In the genomic region with DNA sequence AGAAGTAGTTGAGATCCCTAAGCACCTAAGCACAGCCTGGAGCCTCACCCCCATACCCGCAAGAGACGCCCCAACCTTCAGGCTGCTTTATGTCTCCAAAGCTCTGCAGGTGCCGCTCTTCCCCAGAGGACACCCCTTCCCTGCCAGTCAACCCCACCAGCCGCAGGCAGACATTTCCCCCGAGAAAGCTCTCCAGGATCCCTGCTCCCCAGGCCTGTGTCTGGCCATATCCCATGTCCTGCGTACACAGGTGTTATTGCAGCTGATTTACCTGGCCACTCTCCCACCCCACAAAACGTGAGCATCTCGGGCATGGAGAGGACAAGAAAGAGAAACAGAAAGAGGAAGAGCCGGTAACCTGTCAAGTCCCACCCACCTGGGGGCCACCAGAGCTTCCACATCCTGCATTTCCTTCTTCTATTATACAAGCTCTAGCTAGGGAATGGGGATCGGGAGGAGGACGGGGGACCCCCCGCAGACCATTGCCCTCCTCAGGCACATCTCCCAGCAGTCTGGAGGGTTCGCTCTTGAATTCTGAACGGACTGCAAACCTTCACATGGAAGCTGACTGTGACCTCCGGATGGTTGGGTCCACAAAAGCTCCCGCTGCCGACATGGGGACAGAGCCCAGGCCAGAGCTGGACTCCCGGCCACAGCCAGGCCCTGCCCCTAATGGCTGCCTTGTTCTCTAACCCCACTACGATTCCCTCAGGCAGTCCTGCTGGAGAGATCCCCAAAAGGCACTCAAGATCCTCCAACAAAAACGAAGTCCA, we compare ENCODE assay signal across 9 cellular contexts. TPM values are rescaled to one million over a fixed set of nuclear protein-coding genes. Genes with fewer than 3 reads are reported as not detected.
DNase-seq lines count a peak whose midpoint lies in the region; FAIRE-seq and TF ChIP-seq lines count a peak whose summit lies in the region.
"Had no signal": no experiment of that assay in that cellular context is flagged by ENCODE, and none has a peak within 500 bp of the region (broad histone marks: within the 10 kb centered on the region; RNA-seq: fewer than 3 reads in every experiment).

No MANE protein-coding gene starts in this region.

- peak overlapping the region; percentile 51 for H4K5ac ChIP-seq in H1 (ENCODE audit: insufficient read length, low read depth, low read length)

- no peak overlapping the region for H4K8ac ChIP-seq in H1 (ENCODE audit: extremely low read depth, insufficient read depth, low read length)

- no peak for TF ChIP-seq EP300 in H1 (IDR thresholded peaks at IDR 0.05; ENCODE audit: borderline replicate concordance in 1 of 2, low read depth in 2 of 2, low read length in 2 of 2)

- H2AFZ ChIP-seq in H1 (ENCODE audit: low read length) = no peak overlapping the region

- H3K9ac ChIP-seq in H1 (replicated peaks in 1 of 4; ENCODE audit: extremely low read depth in 1 of 4, low read depth in 3 of 4, low read length in 3 of 4) = no peak overlapping the region

- 0 out of 4 replicates have a peak overlapping the region, but pooled peaks of 1 of the 2 experiments have one; percentile 21 for H3K4me2 ChIP-seq in H1 (ENCODE audit: insufficient read depth in 1 of 2, low read depth in 2 of 2, low read length in 2 of 2)

- H3K27ac ChIP-seq in H1 (ENCODE audit: low read depth, low read length) = no peak overlapping the region; the same call in 1 of the 2 replicates
- H3K27ac ChIP-seq in vagina = no peak overlapping the region

- H3K56ac ChIP-seq in H1 (replicated peaks; ENCODE audit: insufficient read length, low read depth, low read length) = no peak overlapping the region

- POLR2A ChIA-PET in H1 (lab: Charles Lee; ENCODE audit: partially characterized antibody) = interaction anchor here (0.7 to 8.0 kb wide), 2 partner anchors 16 to 18 kb away, joined by 3 to 56 read pairs; a partner anchor contains a TSS

- FAIRE-seq in H1 (lab: Jason Lieb, UNC) = no peak

- H3K79me2 ChIP-seq in H1 (ENCODE audit: control insufficient read depth in 1 of 2, insufficient read depth in 2 of 2, low read length in 2 of 2) = peaks cover 30 to 92% of the 10 kb centered on the region in 2 experiments

- 0 out of 2 replicates have a peak overlapping the region, but pooled peaks have one; percentile 64 for H2BK20ac ChIP-seq in H1 (ENCODE audit: low read length)

- intact Hi-C loops in vagina (cut with DNase I) = no loop called here

- H3K4me3 ChIP-seq in H1 (ENCODE audit: extremely low read depth in 1 of 4, insufficient read depth in 2 of 4, low read depth in 3 of 4, low read length in 4 of 4) (no peak overlapping the region), vagina (peak overlapping the region in 1 of 2 donors; percentile 15)
- H3K4me3 ChIP-seq: MG63 had no signal

- H3K18ac ChIP-seq in H1 (ENCODE audit: extremely low read depth, low read length) = peak overlapping the region; percentile 67; the same call in 1 of the 2 replicates

- no peak overlapping the region for H2BK120ac ChIP-seq in H1 (replicated peaks; ENCODE audit: low read depth, low read length)

- H3K9me3 ChIP-seq in H1 (ENCODE audit: insufficient read depth in 2 of 2, low read depth in 1 of 2, low read length in 1 of 2) = no peaks in the 10 kb centered on the region
- H3K9me3 ChIP-seq in vagina = no peaks in the 10 kb centered on the region
- H3K9me3 ChIP-seq: MG63 had no signal

- H3K14ac ChIP-seq in H1 (ENCODE audit: insufficient read length) = no peak overlapping the region

- no peak for TF ChIP-seq POLR2A in H1 (IDR thresholded peaks at IDR 0.05; ENCODE audit: control extremely low read depth in 1 of 2, low read depth in 2 of 2, low read length in 2 of 2)
- no peak for TF ChIP-seq POLR2A in vagina (IDR thresholded peaks at IDR 0.05)

- peak overlapping the region; percentile 39; the same call in 1 of the 2 replicates for H2BK12ac ChIP-seq in H1 (ENCODE audit: low read depth, low read length)

- no peak for TF ChIP-seq RAD21 in H1 (IDR thresholded peaks at IDR 0.05 in 1 of 2, conservative IDR thresholded peaks at IDR 0.05 in 1 of 2; ENCODE audit: low read depth in 2 of 2, low read length in 2 of 2)

- no peak overlapping the region for H3K4ac ChIP-seq in H1 (replicated peaks; ENCODE audit: insufficient read length, low read depth, low read length)

- TF ChIP-seq CTCF in H1 (IDR thresholded peaks at IDR 0.05; ENCODE audit: control extremely low read depth in 1 of 3, insufficient read depth in 1 of 3, low read depth in 1 of 3, low read length in 3 of 3) (peak in 1 of 3 experiments; percentile 10; a peak in 1 of 4 replicates), vagina (IDR thresholded peaks at IDR 0.05) (no peak)

- CTCF ChIA-PET in H1 (lab: Charles Lee; ENCODE audit: partially characterized antibody) = interaction anchor here (0.8 to 6.7 kb wide), 10 partner anchors 14 to 77 kb away, joined by 3 to 31 read pairs (median 4); a partner anchor contains a TSS

- peaks cover 2% of the 10 kb centered on the region; the same call in 1 of the 2 replicates for H3K23me2 ChIP-seq in H1 (ENCODE audit: low read depth, low read length)

- peaks cover 25% of the 10 kb centered on the region for H3K79me1 ChIP-seq in H1 (ENCODE audit: low read depth, low read length)

- WGBS in H1 (ENCODE audit: extremely low coverage in 1 of 2, insufficient coverage in 1 of 2, insufficient read length in 1 of 2, insufficient replicate concordance in 2 of 2, low coverage in 1 of 2, low lambda C conversion rate in 2 of 2, missing lambda C conversion rate in 1 of 2), 2 experiments = 73% methylated on average over 18 of the region's 20 CpGs; no CpG with 5 or more reads in 1 of the 2 experiments

- no peak overlapping the region for H4K91ac ChIP-seq in H1 (replicated peaks; ENCODE audit: insufficient read length, low read length)

- H4K20me1 ChIP-seq in H1 (replicated peaks in 1 of 2; ENCODE audit: control insufficient read depth in 1 of 2, insufficient read depth in 2 of 2, low read length in 2 of 2) = peaks cover 4 to 9% of the 10 kb centered on the region in 2 experiments

- H2AK5ac ChIP-seq in H1 (ENCODE audit: low read depth, low read length) = no peak overlapping the region

- peak overlapping the region; percentile 80 for H2BK5ac ChIP-seq in H1 (ENCODE audit: low read depth, low read length)

- H3K36me3 ChIP-seq in H1 (ENCODE audit: control insufficient read depth in 2 of 4, insufficient read depth in 4 of 4, low read length in 3 of 4) = no peaks in the 10 kb centered on the region
- H3K36me3 ChIP-seq in vagina = no peaks in the 10 kb centered on the region
- H3K36me3 ChIP-seq: MG63 had no signal

- H2BK15ac ChIP-seq in H1 (ENCODE audit: low read length) = 0 out of 2 replicates have a peak overlapping the region, but pooled peaks have one; percentile 81

- peak; percentile 48 for DNase-seq in stimulated activated CD4-positive, alpha-beta T cell treated with anti-CD3 and anti-CD28 coated beads, Interleukin-15, amount 100 ng/mL, for 24 hours
- no peak for DNase-seq in stimulated activated CD4-positive, alpha-beta T cell treated with anti-CD3 and anti-CD28 coated beads, Interleukin-1b, Interleukin-23, amount 100 ng/mL, for 48 hours
- peak; percentile 45 for DNase-seq in NCI-H69 (lab: John Stamatoyannopoulos, UW)
- peak in 1 of 2 experiments; percentile 55 for DNase-seq in H1 (ENCODE audit: low read depth in 1 of 2, low spot score in 2 of 2)
- no peak for DNase-seq in nucleus accumbens (lab: John Stamatoyannopoulos, UW)
- no peak for DNase-seq in vagina (ENCODE audit: extremely low spot score in 2 of 2)
- no peak for DNase-seq in H4 (ENCODE audit: low spot score)
- no peak for DNase-seq in OCI-M1 (lab: John Stamatoyannopoulos, UW)
- DNase-seq: MG63 had no signal

- H3K23ac ChIP-seq in H1 (ENCODE audit: insufficient read length) = no peak overlapping the region

- H3K27me3 ChIP-seq in H1 (replicated peaks in 1 of 4; ENCODE audit: control insufficient read depth in 3 of 4, extremely low read depth in 1 of 4, insufficient read depth in 3 of 4, low read length in 3 of 4) = no peaks in the 10 kb centered on the region
- no peaks in the 10 kb centered on the region for H3K27me3 ChIP-seq in vagina
- H3K27me3 ChIP-seq: MG63 had no signal

- H3K4me1 ChIP-seq in H1 (replicated peaks in 1 of 4; ENCODE audit: control insufficient read depth in 3 of 4, insufficient read depth in 4 of 4, low read length in 3 of 4) (peaks cover 23 to 46% (median 36%) of the 10 kb centered on the region in 4 experiments), vagina (peaks cover 55% of the 10 kb centered on the region)

TF ChIP-seq in H1, 55 proteins besides CTCF, POLR2A, EP300 and RAD21:
- TF ChIP-seq POLR2AphosphoS5 (IDR thresholded peaks at IDR 0.05; ENCODE audit: low read depth, low read length) (no peak), YY1 (IDR thresholded peaks at IDR 0.05; ENCODE audit: low read depth, low read length) (peak; percentile 44; the same call in 1 of the 2 replicates)
TF ChIP-seq in H1: peak in this region for 1.

RNA-seq across cellular contexts. Expression of a gene that starts 17.6 kb away (rescaled TPM):
- total RNA-seq in H1 (2021; fragmentation: NEBNext Ultra II Directional; extraction: Animal tissue kit (Norgen Biotek cat#: 25700)) = 55.4 and 57.7 TPM in 2 replicates
- 10.3 and 19.5 TPM in 2 replicates for polyA plus RNA-seq in H1 (2011; rRNA removed)
- polyA plus RNA-seq in H1 (2011; cell fraction: cytosol; rRNA removed) = 17.7 TPM
- 46.9 TPM for polyA plus RNA-seq in H1 (2011; cell fraction: nucleus; rRNA removed)
- polyA plus RNA-seq in H1 (2012, experiment 1 of 2) = 23.7 to 30.8 TPM (median 27.7 TPM) in 4 replicates
- polyA plus RNA-seq in H1 (2012, experiment 2 of 2) = 10.5 TPM
- 23.3 TPM for polyA plus RNA-seq in H1 (2013, experiment 1 of 2)
- 22.6 TPM for polyA plus RNA-seq in H1 (2013, experiment 2 of 2)
- 41.4 and 42.2 TPM in 2 replicates for polyA minus RNA-seq in H1 (2011; rRNA and poly(A)+ RNA removed)
- polyA minus RNA-seq in H1 (2011; cell fraction: cytosol; rRNA and poly(A)+ RNA removed) = 27.2 TPM
- polyA minus RNA-seq in H1 (2011; cell fraction: nucleus; rRNA and poly(A)+ RNA removed) = 64.1 TPM
- 42.2 TPM for total RNA-seq in vagina
- total RNA-seq in H4 (2014; rRNA removed; shearing (Covaris generic)) = 2.3 and 2.4 TPM in 2 replicates

Comparison
In these comparisons a context has a peak if more than half of its experiments do, and no peak if none do; other contexts are left out.
1. DNase-seq: peak in stimulated activated CD4-positive, alpha-beta T cell treated with anti-CD3 and anti-CD28 coated beads, Interleukin-15, amount 100 ng/mL, for 24 hours (single experiment) and NCI-H69 (single experiment); none in stimulated activated CD4-positive, alpha-beta T cell treated with anti-CD3 and anti-CD28 coated beads, Interleukin-1b, Interleukin-23, amount 100 ng/mL, for 48 hours (single experiment), nucleus accumbens (0 of 56), vagina (0 of 2), H4 (single experiment) and OCI-M1 (single experiment).
2. RNA of a gene that starts 17.6 kb away (total RNA-seq): 55.4 to 57.7 TPM in H1 and 42.2 TPM in vagina (single experiment); 2.3 to 2.4 TPM in H4; every median in the first group is over 10 times any median in the second.